In the genomic region with DNA sequence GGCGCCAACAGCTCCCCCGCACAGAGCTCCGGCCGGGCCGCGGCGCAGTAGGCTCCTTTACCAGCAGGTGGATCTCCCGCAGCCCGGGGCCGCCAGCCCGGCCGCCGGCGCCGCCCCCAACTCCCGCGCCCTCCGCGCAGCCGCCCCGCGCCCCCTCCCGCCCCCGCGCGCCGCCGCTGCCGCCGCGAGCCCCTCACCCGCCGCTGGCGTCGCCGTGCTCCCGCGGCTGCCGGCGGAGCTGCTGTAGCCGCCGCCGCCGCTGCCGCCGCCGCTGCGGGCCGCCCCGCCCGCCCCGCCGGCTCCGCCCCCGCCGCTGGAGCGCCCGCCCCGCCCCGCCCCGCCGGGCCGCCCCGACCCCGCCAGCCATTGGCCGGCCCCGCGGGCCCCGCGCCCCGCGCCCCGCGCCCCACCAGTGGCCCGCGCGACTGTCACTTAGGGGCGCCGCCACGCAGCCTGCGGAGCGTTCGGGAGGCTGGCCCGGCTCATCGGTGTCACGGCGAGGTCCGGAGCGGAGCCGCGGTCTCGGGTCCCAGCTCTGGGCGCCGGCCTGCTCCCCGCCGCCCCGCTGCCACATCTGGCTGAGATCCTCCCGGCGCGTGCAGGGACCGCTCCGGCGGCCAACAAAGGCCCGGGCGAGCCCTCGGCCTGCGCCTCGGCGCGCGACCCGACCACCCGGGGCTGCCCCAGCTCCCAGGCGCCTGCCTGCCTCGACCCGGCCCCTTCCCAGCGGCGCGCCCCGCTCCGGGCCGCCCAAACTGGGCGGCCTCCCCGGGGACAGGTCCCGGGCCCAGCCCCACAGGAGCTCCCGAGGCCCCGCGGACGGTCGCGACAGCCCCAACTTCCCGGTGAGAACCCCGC, we compare ENCODE assay signal across 8 cellular contexts. TPM values are rescaled to one million over a fixed set of nuclear protein-coding genes. Genes with fewer than 3 reads are reported as not detected.
DNase-seq lines count a peak whose midpoint lies in the region; ATAC-seq and TF ChIP-seq lines count a peak whose summit lies in the region.

MGAT4A (minus strand) TSS at position 282 of the 858 bp plus-strand sequence. CDS start 4,800 bp downstream, outside the sequence.

- H3K27me3 ChIP-seq in BJ (ENCODE audit: control insufficient read depth, insufficient read depth, low read length), result peaks cover 12% of the 10 kb centered on the region
- no peaks in the 10 kb centered on the region for H3K27me3 ChIP-seq in gastroesophageal sphincter
- no peaks in the 10 kb centered on the region for H3K27me3 ChIP-seq in suprapubic skin

- POLR2A ChIA-PET in BJ (lab: Charles Lee), result no interaction called here

- no peaks in the 10 kb centered on the region for H3K36me3 ChIP-seq in BJ (ENCODE audit: control insufficient read depth, insufficient read depth, low read length)
- H3K36me3 ChIP-seq in gastroesophageal sphincter, result no peaks in the 10 kb centered on the region
- H3K36me3 ChIP-seq in suprapubic skin, result no peaks in the 10 kb centered on the region

- TF ChIP-seq POLR2A in gastroesophageal sphincter (IDR thresholded peaks at IDR 0.05) (peak; percentile 75 to 79), suprapubic skin (IDR thresholded peaks at IDR 0.05) (peak in 1 of 2 donors; percentile 34)

- H3K9me3 ChIP-seq in gastroesophageal sphincter (no peaks in the 10 kb centered on the region), suprapubic skin (no peaks in the 10 kb centered on the region)

- TF ChIP-seq EP300 in gastroesophageal sphincter (IDR thresholded peaks at IDR 0.05), result no peak
- TF ChIP-seq EP300 in suprapubic skin (IDR thresholded peaks at IDR 0.05), result no peak

- CTCF ChIA-PET in BJ (lab: Yijun Ruan, JAX), result interaction anchor here (0.8 kb wide), 1 partner anchor 11 kb away, joined by 3 read pairs; no protein-coding TSS in a partner anchor

- TF ChIP-seq CTCF in BJ (IDR thresholded peaks at IDR 0.05; ENCODE audit: insufficient read depth, low read depth, low read length) (no peak), gastroesophageal sphincter (IDR thresholded peaks at IDR 0.05) (peak in 2 of 4 experiments; percentile 38), suprapubic skin (IDR thresholded peaks at IDR 0.05) (no peak)

- H3K27ac ChIP-seq in gastroesophageal sphincter (peak within 1 kb of the TSS; percentile 56 to 93 (median 92)), suprapubic skin (peak within 1 kb of the TSS; percentile 86)

- DNase-seq in BJ (ENCODE audit: low read depth) (no peak), RPMI8226 (peak; percentile 80), activated gamma-delta T cell (lab: John Stamatoyannopoulos, UW) (peak; percentile 78), occipital lobe (lab: John Stamatoyannopoulos, UW) (peak; percentile 71), suprapubic skin (ENCODE audit: low spot score in 2 of 2) (peak; percentile 83 to 84)

- H3K4me1 ChIP-seq in gastroesophageal sphincter (peaks cover 0 to 49% (median 20%) of the 10 kb centered on the region in 3 donors), suprapubic skin (peaks cover 39% of the 10 kb centered on the region)

- H3K4me3 ChIP-seq in BJ (ENCODE audit: low read depth, low read length) (peak within 1 kb of the TSS; percentile 49), gastroesophageal sphincter (peak within 1 kb of the TSS; percentile 92 to 95), suprapubic skin (peak within 1 kb of the TSS; percentile 83)

- 0% methylated on average over 7 of the region's 133 CpGs; no CpG with 5 or more reads in 1 of the 2 donors for WGBS in gastroesophageal sphincter (ENCODE audit: low coverage in 1 of 2), 2 donors
- WGBS in suprapubic skin, result no CpG with 5 or more reads among the region's 133 CpGs

- peak; percentile 81 for ATAC-seq in GM18909 (IDR thresholded peaks at IDR 0.05; ENCODE audit: poor library complexity, unreplicated experiment)
- peak; percentile 84 for ATAC-seq in HG03175 (IDR thresholded peaks at IDR 0.05; ENCODE audit: unreplicated experiment)
- peak; percentile 95 for ATAC-seq in gastroesophageal sphincter

RNA-seq across cellular contexts. Expression of gene MGAT4A, which starts in this region (rescaled TPM):
- polyA plus RNA-seq in BJ (2011; rRNA removed), result 0.06 TPM in 1 of 2 replicates, not detected in the other
- not detected in 2 replicates for polyA minus RNA-seq in BJ (2011; rRNA and poly(A)+ RNA removed)
- total RNA-seq in gastroesophageal sphincter (10 to 100 TPM; 12.7 to 33.0 (median 21.2) TPM), occipital lobe (40.7 TPM), suprapubic skin (10 to 100 TPM in 3 of 4 donors, 1 to 10 TPM in 1; 6.4 to 13.8 (median 11.7) TPM)
